ENCODE assay signal across 8 cellular contexts in the genomic region with DNA sequence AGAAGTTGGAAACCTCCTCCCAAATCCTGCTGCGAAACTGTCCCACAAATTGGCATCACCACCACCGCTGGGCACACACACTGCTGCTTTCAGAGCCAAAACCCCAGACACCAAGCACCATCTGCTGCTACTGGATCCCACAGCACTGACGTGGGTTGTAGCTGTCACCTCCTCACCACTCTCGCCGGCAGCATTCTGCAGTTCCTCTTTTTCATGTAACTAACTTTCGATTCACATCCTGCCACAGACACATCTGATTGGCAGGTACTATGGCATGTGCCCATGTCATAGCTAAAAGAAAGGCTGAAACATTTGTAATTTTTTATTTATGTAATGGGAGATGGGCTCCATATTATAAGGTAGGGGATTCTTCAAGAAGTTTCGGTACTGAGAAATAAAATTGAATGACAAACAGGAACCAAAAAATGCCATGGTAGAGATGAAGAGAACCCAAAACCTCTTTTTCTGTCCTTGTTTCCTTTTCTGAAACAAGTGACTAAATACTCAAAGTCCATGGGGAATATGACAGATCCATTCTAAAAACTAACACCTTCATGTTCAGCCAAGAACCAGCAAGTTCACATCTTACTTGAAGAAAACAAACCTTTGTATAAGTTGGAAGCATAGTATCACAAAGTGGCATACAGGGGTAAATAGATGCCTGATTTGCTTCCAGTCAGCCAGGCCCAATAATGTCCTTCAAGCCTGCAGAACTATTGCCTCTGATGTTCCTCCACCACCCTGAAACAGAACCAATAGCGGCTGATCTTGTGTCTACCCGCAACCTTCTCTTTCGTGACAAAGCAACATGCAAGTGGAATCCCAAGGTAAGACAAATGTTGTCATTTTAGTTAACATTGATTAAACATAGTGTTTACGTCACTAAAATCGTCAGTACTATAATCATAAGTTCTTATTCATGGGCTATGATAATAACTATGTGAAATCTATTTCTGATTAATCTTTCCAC. TPM values are rescaled to one million over a fixed set of nuclear protein-coding genes. Genes with fewer than 3 reads are reported as not detected.
DNase-seq lines count a peak whose midpoint lies in the region; ATAC-seq, FAIRE-seq and TF ChIP-seq lines count a peak whose summit lies in the region.

No MANE protein-coding gene starts in this region.

- TF ChIP-seq POLR2A in NB4 (IDR thresholded peaks at IDR 0.05; ENCODE audit: extremely low read depth, insufficient read length) = no peak

- H3K4me1 ChIP-seq in kidney (ENCODE audit: control insufficient read depth in 1 of 2, insufficient read depth in 1 of 2, low read depth in 1 of 2, low read length in 2 of 2) = no peaks in the 10 kb centered on the region

- H3K36me3 ChIP-seq in kidney (ENCODE audit: control insufficient read depth in 1 of 2, insufficient read depth in 2 of 2, low read length in 2 of 2) = no peaks in the 10 kb centered on the region

- FAIRE-seq in kidney (lab: Jason Lieb, UNC) = no peak

- intact Hi-C loops in kidney (cut with DNase I) = loop anchor here (10.0 kb wide), 1 partner anchor 135 kb away; no protein-coding TSS in a partner anchor

- ATAC-seq in GM21737 (IDR thresholded peaks at IDR 0.05; ENCODE audit: unreplicated experiment) = peak; percentile 98

- H3K4me3 ChIP-seq in NB4 (ENCODE audit: low read depth, low read length) (no peak overlapping the region), kidney (ENCODE audit: low read length in 2 of 2) (no peak overlapping the region)

- peak; percentile 73 for DNase-seq in GM10248 (ENCODE audit: extremely low spot score)
- DNase-seq in NB4 (ENCODE audit: low read depth) = peak; percentile 90
- peak; percentile 17 for DNase-seq in activated T-cell treated with anti-CD3 and anti-CD28 coated beads for 4 hours
- peak; percentile 75 for DNase-seq in kidney
- peak; percentile 13 to 14 for DNase-seq in stimulated activated CD8-positive, alpha-beta memory T cell treated with anti-CD3 and anti-CD28 coated beads, Interleukin-2, amount 100 ng/mL, for 48 hours (ENCODE audit: low read depth in 2 of 2)
- DNase-seq in DMS 273 (lab: John Stamatoyannopoulos, UW; ENCODE audit: unreplicated experiment) = no peak
- DNase-seq in NCI-H1930 (lab: John Stamatoyannopoulos, UW) = no peak

- no peaks in the 10 kb centered on the region for H3K9me3 ChIP-seq in kidney (ENCODE audit: control insufficient read depth in 1 of 2, low read length in 2 of 2)

- CTCF ChIA-PET in GM10248 (lab: Yijun Ruan, JAX) = interaction anchor here (0.8 to 8.1 kb wide), 23 partner anchors 9 to 199 kb away, joined by 3 to 100 read pairs (median 4); no protein-coding TSS in a partner anchor

- H3K27ac ChIP-seq in kidney (ENCODE audit: low read depth in 2 of 2, low read length in 2 of 2) = no peak overlapping the region

- H3K9ac ChIP-seq in kidney (ENCODE audit: low read length in 2 of 2) = no peak overlapping the region

- TF ChIP-seq CTCF in GM10248 (IDR thresholded peaks at IDR 0.05; ENCODE audit: control extremely low read depth, extremely low read depth, low read depth, missing control alignments) = peak; percentile 13
- no peak for TF ChIP-seq CTCF in NB4 (IDR thresholded peaks at IDR 0.05; ENCODE audit: low read depth, low read length)
- no peak for TF ChIP-seq CTCF in kidney (IDR thresholded peaks at IDR 0.05; ENCODE audit: borderline replicate concordance, extremely low read depth, insufficient read depth)

- POLR2A ChIA-PET in GM10248 (lab: Yijun Ruan, JAX) = no interaction called here

RNA-seq across cellular contexts. Expression of a gene that starts 26.6 kb away (rescaled TPM):
- total RNA-seq in kidney = 2.1 TPM
- polyA plus RNA-seq in kidney (ENCODE audit: insufficient read depth, low read depth, low replicate concordance) = not detected

RNA-seq across cellular contexts. Expression of a gene that starts 33.8 kb away (rescaled TPM):
- total RNA-seq in kidney = 50.2 TPM
- 5.0 TPM for polyA plus RNA-seq in kidney (ENCODE audit: insufficient read depth, low read depth, low replicate concordance)

Comparison
In these comparisons a context has a peak if more than half of its experiments do, and no peak if none do; other contexts are left out.
1. DNase-seq: peak in GM10248 (single experiment), NB4 (single experiment), activated T-cell treated with anti-CD3 and anti-CD28 coated beads for 4 hours (single experiment), kidney (single experiment) and stimulated activated CD8-positive, alpha-beta memory T cell treated with anti-CD3 and anti-CD28 coated beads, Interleukin-2, amount 100 ng/mL, for 48 hours (2 of 2); none in DMS 273 (single experiment) and NCI-H1930 (0 of 2).